ENCODE assay signal across 12 cellular contexts in the genomic region with DNA sequence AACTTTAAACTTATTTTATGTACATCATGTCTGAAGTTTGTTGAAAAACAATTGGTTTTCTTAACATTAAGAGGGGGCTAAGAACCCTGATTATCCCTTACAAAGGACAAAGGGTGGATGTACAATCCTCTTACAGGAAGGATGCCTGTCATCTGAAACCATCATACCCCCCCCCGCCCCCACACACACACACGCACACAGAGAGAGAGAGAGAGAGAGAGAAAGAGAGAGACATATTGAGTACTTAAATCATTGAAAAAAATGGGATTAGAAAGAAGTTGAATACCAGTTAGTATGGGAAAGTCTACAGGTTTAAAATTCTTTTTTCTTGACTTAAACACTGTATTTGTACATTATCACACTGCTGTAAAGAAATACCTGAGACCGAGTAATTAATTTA. TPM values are rescaled to one million over a fixed set of nuclear protein-coding genes. Genes with fewer than 3 reads are reported as not detected.
DNase-seq lines count a peak whose midpoint lies in the region; ATAC-seq and TF ChIP-seq lines count a peak whose summit lies in the region.
"Had no signal": no experiment of that assay in that cellular context is flagged by ENCODE, and none has a peak within 500 bp of the region (broad histone marks: within the 10 kb centered on the region; RNA-seq: fewer than 3 reads in every experiment).

No MANE protein-coding gene starts in this region.

- peaks cover 18% of the 10 kb centered on the region for H3K4me1 Mint-ChIP-seq in activated T-cell treated with anti-CD3 and anti-CD28 coated beads, Interleukin-2, amount 50 U/mL, for 24 hours (ENCODE audit: low read depth)
- H3K4me1 Mint-ChIP-seq in activated naive CD8-positive, alpha-beta T cell treated with anti-CD3 and anti-CD28 coated beads, Interleukin-2, amount 10 ng/mL, durations not matched to agents 7 days and 5 days = peaks cover 18% of the 10 kb centered on the region
- H3K4me1 Mint-ChIP-seq in nephron progenitor cell = peaks cover 10% of the 10 kb centered on the region

- POLR2A ChIA-PET in activated naive CD8-positive, alpha-beta T cell treated with anti-CD3 and anti-CD28 coated beads, Interleukin-2, amount 10 ng/mL, durations not matched to agents 7 days and 5 days (lab: Charles Lee) = no interaction called here

- WGBS in upper lobe of left lung, 2 donors = 49 to 56% methylated on average over 3 of the region's 3 CpGs

- intact Hi-C loops in tibial artery (cut with DNase I; ENCODE audit: low total_unique reads) = no loop called here

- no peaks in the 10 kb centered on the region for H3K9me3 Mint-ChIP-seq in activated T-cell treated with anti-CD3 and anti-CD28 coated beads, Interleukin-2, amount 50 U/mL, for 24 hours
- H3K9me3 Mint-ChIP-seq in activated naive CD8-positive, alpha-beta T cell treated with anti-CD3 and anti-CD28 coated beads, Interleukin-2, amount 10 ng/mL, durations not matched to agents 7 days and 5 days = peaks cover 6% of the 10 kb centered on the region
- H3K9me3 Mint-ChIP-seq in nephron progenitor cell = peaks cover 32% of the 10 kb centered on the region

- H3K36me3 ChIP-seq in tibial artery = no peaks in the 10 kb centered on the region
- no peaks in the 10 kb centered on the region for H3K36me3 ChIP-seq in upper lobe of left lung

- no peaks in the 10 kb centered on the region for H3K4me1 ChIP-seq in tibial artery
- H3K4me1 ChIP-seq in upper lobe of left lung = no peaks in the 10 kb centered on the region

- no peak for TF ChIP-seq POLR2A in upper lobe of left lung (IDR thresholded peaks at IDR 0.05)

- H3K27me3 Mint-ChIP-seq in activated T-cell treated with anti-CD3 and anti-CD28 coated beads, Interleukin-2, amount 50 U/mL, for 24 hours = no peaks in the 10 kb centered on the region
- peaks cover 5% of the 10 kb centered on the region for H3K27me3 Mint-ChIP-seq in activated naive CD8-positive, alpha-beta T cell treated with anti-CD3 and anti-CD28 coated beads, Interleukin-2, amount 10 ng/mL, durations not matched to agents 7 days and 5 days
- H3K27me3 Mint-ChIP-seq in nephron progenitor cell (ENCODE audit: low read depth, poor library complexity) = peaks cover 8% of the 10 kb centered on the region

- no peak for TF ChIP-seq EP300 in upper lobe of left lung (IDR thresholded peaks at IDR 0.05)

- H3K4me3 ChIP-seq in tibial artery = no peak overlapping the region
- no peak overlapping the region for H3K4me3 ChIP-seq in upper lobe of left lung

- H3K9me3 ChIP-seq in tibial artery (no peaks in the 10 kb centered on the region), upper lobe of left lung (no peaks in the 10 kb centered on the region)

- no peak for ATAC-seq in activated naive CD8-positive, alpha-beta T cell treated with anti-CD3 and anti-CD28 coated beads, Interleukin-2, amount 10 ng/mL, durations not matched to agents 7 days and 5 days (ENCODE audit: low read depth)
- no peak for ATAC-seq in upper lobe of left lung (ENCODE audit: low FRiP score in 2 of 2)
- ATAC-seq: HepG2 had no signal

- H3K36me3 Mint-ChIP-seq in activated T-cell treated with anti-CD3 and anti-CD28 coated beads, Interleukin-2, amount 50 U/mL, for 24 hours (ENCODE audit: low read depth) = no peaks in the 10 kb centered on the region
- H3K36me3 Mint-ChIP-seq in activated naive CD8-positive, alpha-beta T cell treated with anti-CD3 and anti-CD28 coated beads, Interleukin-2, amount 10 ng/mL, durations not matched to agents 7 days and 5 days = peaks cover 4% of the 10 kb centered on the region
- peaks cover 6% of the 10 kb centered on the region for H3K36me3 Mint-ChIP-seq in nephron progenitor cell (ENCODE audit: low read depth)

- TF ChIP-seq CTCF in nephron progenitor cell (IDR thresholded peaks at IDR 0.05) = no peak
- no peak for TF ChIP-seq CTCF in tibial artery (IDR thresholded peaks at IDR 0.05)
- no peak for TF ChIP-seq CTCF in upper lobe of left lung (IDR thresholded peaks at IDR 0.05)

- H3K27ac Mint-ChIP-seq in activated T-cell treated with anti-CD3 and anti-CD28 coated beads, Interleukin-2, amount 50 U/mL, for 24 hours = peak overlapping the region; percentile 85
- H3K27ac Mint-ChIP-seq in activated naive CD8-positive, alpha-beta T cell treated with anti-CD3 and anti-CD28 coated beads, Interleukin-2, amount 10 ng/mL, durations not matched to agents 7 days and 5 days = peak overlapping the region; percentile 88
- peak overlapping the region; percentile 21 for H3K27ac Mint-ChIP-seq in nephron progenitor cell

- no peak overlapping the region for H3K4me3 Mint-ChIP-seq in activated T-cell treated with anti-CD3 and anti-CD28 coated beads, Interleukin-2, amount 50 U/mL, for 24 hours
- H3K4me3 Mint-ChIP-seq in activated naive CD8-positive, alpha-beta T cell treated with anti-CD3 and anti-CD28 coated beads, Interleukin-2, amount 10 ng/mL, durations not matched to agents 7 days and 5 days = peak overlapping the region; percentile 75
- H3K4me3 Mint-ChIP-seq in nephron progenitor cell = no peak overlapping the region

- no peak for DNase-seq in activated T-cell treated with anti-CD3 and anti-CD28 coated beads, Interleukin-2, amount 50 U/mL, for 24 hours
- DNase-seq in activated T-cell treated with anti-CD3 and anti-CD28 coated beads, Interleukin-2, amount 50 U/mL, for 1 hour = no peak
- DNase-seq in NCI-H524 (lab: John Stamatoyannopoulos, UW) (peak; percentile 9 to 52), nephron progenitor cell (no peak), tibial artery (no peak), upper lobe of left lung (no peak)
- no peak for DNase-seq in activated naive CD8-positive, alpha-beta T cell treated with anti-CD3 and anti-CD28 coated beads, Interleukin-2, amount 10 ng/mL, durations not matched to agents 7 days and 5 days
- DNase-seq in effector CD8-positive, alpha-beta T cell (lab: John Stamatoyannopoulos, UW) = no peak
- DNase-seq: activated CD4-positive, alpha-beta T cell treated with anti-CD3 and anti-CD28 coated beads for 48 hours; foreskin fibroblast; NCI-H2171 treated with DMSO at 0.1 percent for 48 hours had no signal

- no peak overlapping the region for H3K27ac ChIP-seq in tibial artery
- peak overlapping the region in 1 of 4 donors; percentile 17 for H3K27ac ChIP-seq in upper lobe of left lung

- H3K27me3 ChIP-seq in tibial artery (no peaks in the 10 kb centered on the region), upper lobe of left lung (no peaks in the 10 kb centered on the region)

RNA-seq across cellular contexts. Expression of gene PGM2, which starts 10.9 kb away (rescaled TPM):
- total RNA-seq in activated naive CD8-positive, alpha-beta T cell treated with anti-CD3 and anti-CD28 coated beads, Interleukin-2, amount 10 ng/mL, durations not matched to agents 7 days and 5 days = 10 to 100 TPM; 42.2 to 44.2 TPM
- total RNA-seq in upper lobe of left lung = 10 to 100 TPM; 11.1 to 30.6 (median 14.1) TPM

Comparison
In these comparisons a context has a peak if more than half of its experiments do, and no peak if none do; other contexts are left out.
1. DNase-seq: peak in NCI-H524 (2 of 2); none in activated T-cell treated with anti-CD3 and anti-CD28 coated beads, Interleukin-2, amount 50 U/mL, for 24 hours (single experiment), activated T-cell treated with anti-CD3 and anti-CD28 coated beads, Interleukin-2, amount 50 U/mL, for 1 hour (single experiment), activated naive CD8-positive, alpha-beta T cell treated with anti-CD3 and anti-CD28 coated beads, Interleukin-2, amount 10 ng/mL, durations not matched to agents 7 days and 5 days (single experiment), nephron progenitor cell (single experiment), effector CD8-positive, alpha-beta T cell (single experiment), tibial artery (0 of 2) and upper lobe of left lung (0 of 2).
2. H3K27ac Mint-ChIP-seq: peak in every context shown above with its lines; median percentile 88 in activated naive CD8-positive, alpha-beta T cell treated with anti-CD3 and anti-CD28 coated beads, Interleukin-2, amount 10 ng/mL, durations not matched to agents 7 days and 5 days; 85 in activated T-cell treated with anti-CD3 and anti-CD28 coated beads, Interleukin-2, amount 50 U/mL, for 24 hours; 21 in nephron progenitor cell.